In the genomic region with DNA sequence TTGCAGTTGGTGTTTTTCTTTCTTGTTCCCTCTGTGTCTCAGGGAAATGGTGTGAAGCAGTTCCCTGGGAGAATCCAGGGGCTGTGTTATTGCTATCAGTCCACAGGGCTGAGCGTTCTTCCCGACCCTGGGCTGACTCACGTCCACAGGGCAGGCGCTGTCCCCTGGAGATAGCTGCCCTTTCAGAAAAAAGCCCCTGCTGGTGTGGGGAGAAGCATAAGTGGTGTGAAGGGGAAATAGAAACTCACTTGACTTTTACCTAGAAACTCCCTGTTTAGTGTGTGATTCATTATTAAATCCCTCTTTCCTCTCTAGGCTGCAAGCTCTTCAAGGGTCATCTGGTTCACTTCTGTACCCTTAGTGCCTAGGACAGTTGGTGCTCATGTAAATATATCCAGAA, we compare ENCODE assay signal across 11 cellular contexts.
DNase-seq lines count a peak whose midpoint lies in the region; ATAC-seq and TF ChIP-seq lines count a peak whose summit lies in the region.
"Had no signal": no experiment of that assay in that cellular context is flagged by ENCODE, and none has a peak within 500 bp of the region (broad histone marks: within the 10 kb centered on the region; RNA-seq: fewer than 3 reads in every experiment).

No MANE protein-coding gene starts in this region.

- H3K4me2 ChIP-seq in PC-9, result peak overlapping the region; percentile 43; the same call in 1 of the 2 replicates

- POLR2A ChIA-PET in PC-9 (lab: Charles Lee; ENCODE audit: unreplicated experiment), result no interaction called here

- peaks cover 0 to 2% of the 10 kb centered on the region in 2 donors for H3K9me3 Mint-ChIP-seq in activated T-cell treated with anti-CD3 and anti-CD28 coated beads, Interleukin-2, amount 50 U/mL, for 72 hours
- H3K9me3 Mint-ChIP-seq in glutamatergic neuron (ENCODE audit: unreplicated experiment), result peaks cover 2% of the 10 kb centered on the region

- TF ChIP-seq CTCF in PC-9 (conservative IDR thresholded peaks at IDR 0.05) (no peak), glutamatergic neuron (IDR thresholded peaks at IDR 0.05; ENCODE audit: partially characterized antibody, unreplicated experiment) (no peak)

- peak in 1 of 2 donors; percentile 11 for ATAC-seq in activated T-cell treated with anti-CD3 and anti-CD28 coated beads, Interleukin-2, amount 50 U/mL, for 72 hours (replicated peaks in 1 of 2)
- peak; percentile 59 for ATAC-seq in HG02588 (IDR thresholded peaks at IDR 0.05; ENCODE audit: unreplicated experiment)
- ATAC-seq in stimulated activated naive CD8-positive, alpha-beta T cell treated with anti-CD3 and anti-CD28 coated beads, Interleukin-15, Interleukin-2, amounts not matched to agents 100 U/mL and 50 U/mL, for 24 hours, result peak; percentile 54

- H3K4me3 Mint-ChIP-seq in activated T-cell treated with anti-CD3 and anti-CD28 coated beads, Interleukin-2, amount 50 U/mL, for 72 hours, result peak overlapping the region; percentile 49 to 56
- H3K4me3 Mint-ChIP-seq in glutamatergic neuron (ENCODE audit: unreplicated experiment), result no peak overlapping the region

- no peaks in the 10 kb centered on the region for H3K9me3 ChIP-seq in PC-9 (ENCODE audit: insufficient read depth, low read depth)
- H3K9me3 ChIP-seq: colonic mucosa had no signal

- H3K27ac Mint-ChIP-seq in activated T-cell treated with anti-CD3 and anti-CD28 coated beads, Interleukin-2, amount 50 U/mL, for 72 hours, result peak overlapping the region; percentile 92
- H3K27ac Mint-ChIP-seq in glutamatergic neuron (ENCODE audit: unreplicated experiment), result no peak overlapping the region

- no peaks in the 10 kb centered on the region for H3K27me3 ChIP-seq in PC-9 (ENCODE audit: insufficient read depth, low read depth)
- H3K27me3 ChIP-seq: colonic mucosa had no signal

- H2AFZ ChIP-seq in PC-9, result no peak overlapping the region

- no TSS peak for BruUV-seq in PC-9 (replicated peaks; lab: Mats Ljungman, UMichigan)

- H3K79me2 ChIP-seq in PC-9 (ENCODE audit: low read depth), result no peaks in the 10 kb centered on the region

- peak in 1 of 2 donors; percentile 11 for DNase-seq in activated T-cell treated with anti-CD3 and anti-CD28 coated beads, Interleukin-2, amount 50 U/mL, for 72 hours
- DNase-seq in activated T-cell treated with anti-CD3 and anti-CD28 coated beads, Interleukin-2, amount 50 U/mL, for 48 hours, result no peak
- DNase-seq in PC-9 (no peak), glutamatergic neuron (no peak), epidermal melanocyte (ENCODE audit: insufficient read length, low spot score) (no peak), kidney glomerular epithelial cell (lab: John Stamatoyannopoulos, UW) (no peak)
- peak; percentile 57 for DNase-seq in stimulated activated naive CD8-positive, alpha-beta T cell treated with anti-CD3 and anti-CD28 coated beads, Interleukin-15, Interleukin-2, amounts not matched to agents 100 U/mL and 50 U/mL, for 24 hours
- DNase-seq: colonic mucosa, Karpas-422, NCI-H510A had no signal

- no peaks in the 10 kb centered on the region for H4K20me1 ChIP-seq in PC-9 (ENCODE audit: insufficient read depth)

- intact Hi-C loops in PC-9 (cut with micrococcal nuclease; ENCODE audit: unreplicated experiment), result no loop called here

- H3K4me1 ChIP-seq in PC-9 (replicated peaks; ENCODE audit: insufficient read depth), result peaks cover 64% of the 10 kb centered on the region
- H3K4me1 ChIP-seq: colonic mucosa had no signal

- H3K36me3 Mint-ChIP-seq in activated T-cell treated with anti-CD3 and anti-CD28 coated beads, Interleukin-2, amount 50 U/mL, for 72 hours (ENCODE audit: insufficient read depth in 2 of 2), result peaks cover 0 to 3% of the 10 kb centered on the region in 2 donors
- H3K36me3 Mint-ChIP-seq in glutamatergic neuron (ENCODE audit: unreplicated experiment), result no peaks in the 10 kb centered on the region

- peaks cover 85% of the 10 kb centered on the region for H3K4me1 Mint-ChIP-seq in activated T-cell treated with anti-CD3 and anti-CD28 coated beads, Interleukin-2, amount 50 U/mL, for 72 hours (ENCODE audit: low read depth)
- peaks cover 4% of the 10 kb centered on the region for H3K4me1 Mint-ChIP-seq in glutamatergic neuron (ENCODE audit: low read depth, unreplicated experiment)

- no peaks in the 10 kb centered on the region for H3K9me2 ChIP-seq in PC-9 (ENCODE audit: insufficient read depth)

- CTCF ChIA-PET in PC-9 (lab: Charles Lee), result interaction anchor here (0.7 kb wide), 1 partner anchor 33 kb away, joined by 3 read pairs; no protein-coding TSS in a partner anchor

- H3F3A ChIP-seq in PC-9 (ENCODE audit: insufficient read depth, low read depth), result peaks cover 21% of the 10 kb centered on the region; the same call in 1 of the 2 replicates

- H3K4me3 ChIP-seq in PC-9, result no peak overlapping the region
- H3K4me3 ChIP-seq: colonic mucosa had no signal

- H3K27me3 Mint-ChIP-seq in activated T-cell treated with anti-CD3 and anti-CD28 coated beads, Interleukin-2, amount 50 U/mL, for 72 hours (ENCODE audit: low read depth), result no peaks in the 10 kb centered on the region
- peaks cover 6% of the 10 kb centered on the region for H3K27me3 Mint-ChIP-seq in glutamatergic neuron (ENCODE audit: unreplicated experiment)

- no peaks in the 10 kb centered on the region for H3K36me3 ChIP-seq in PC-9 (ENCODE audit: low read depth)
- H3K36me3 ChIP-seq: colonic mucosa had no signal

- peak overlapping the region; percentile 62; the same call in 1 of the 2 replicates for H3K27ac ChIP-seq in PC-9
- H3K27ac ChIP-seq: colonic mucosa had no signal
